In the genomic region with DNA sequence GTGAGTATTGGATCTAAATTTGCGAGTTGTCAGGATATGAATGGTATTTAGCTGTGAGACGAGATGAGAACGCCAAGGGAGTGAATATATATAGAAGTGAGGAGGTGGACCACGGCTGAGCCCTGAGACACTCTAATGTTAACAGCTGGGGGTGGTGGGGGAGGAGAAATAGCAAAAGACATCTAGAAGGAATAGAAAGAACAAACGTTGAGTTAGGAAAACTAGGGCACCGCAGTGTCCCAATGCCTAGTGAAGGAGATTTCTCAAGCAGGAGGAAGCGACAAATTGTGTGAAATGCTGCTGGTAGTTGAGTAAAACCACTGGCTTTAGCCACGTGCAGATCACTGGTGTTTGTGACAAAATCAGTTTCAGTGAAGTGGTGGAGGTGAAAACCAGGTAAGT, we compare ENCODE assay signal across 21 cellular contexts.
"Had no signal": no experiment of that assay in that cellular context is flagged by ENCODE, and none has a peak within 500 bp of the region (broad histone marks: within the 10 kb centered on the region; RNA-seq: fewer than 3 reads in every experiment).

No MANE protein-coding gene starts in this region.

- H3K9me3 ChIP-seq: adrenal gland, esophagus muscularis mucosa, gastroesophageal sphincter, heart right ventricle, left ventricle myocardium inferior, mucosa of descending colon, spleen, thyroid gland had no signal

- DNase-seq: activated CD4-positive, CD25-positive, alpha-beta regulatory T cell treated with anti-CD3 and anti-CD28 coated beads, Interleukin-2, amount 50 U/mL, for 72 hours; activated CD8-positive, alpha-beta memory T cell treated with anti-CD3 and anti-CD28 coated beads for 24 hours; activated CD8-positive, alpha-beta memory T cell treated with anti-CD3 and anti-CD28 coated beads, Interleukin-2, amount 50 U/mL, for 48 hours; activated gamma-delta T cell treated with Interleukin-2 at 50 U/mL for 16 hours; activated T-cell treated with anti-CD3 and anti-CD28 coated beads, Interleukin-2, amount 50 U/mL, for 48 hours; effector memory CD4-positive, alpha-beta T cell; heart right ventricle; kidney glomerular epithelial cell; left ventricle myocardium inferior; mucosa of descending colon; naive thymus-derived CD4-positive, alpha-beta T cell; spleen; stimulated activated CD4-positive, alpha-beta T cell treated with anti-CD3 and anti-CD28 coated beads, Interleukin-4, amount 100 ng/mL, for 4 hours; stimulated activated naive B cell treated with anti-CD40 and anti-IgM and Interleukin-4, amounts not matched to agents 10 μg/mL and 1 μg/mL and 100 μg/mL, for 72 hours; T-cell; T-helper 9 cell; thyroid gland had no signal

- H3K27me3 ChIP-seq: adrenal gland, esophagus muscularis mucosa, gastroesophageal sphincter, heart right ventricle, spleen, thyroid gland had no signal

- H3K4me3 ChIP-seq: adrenal gland, esophagus muscularis mucosa, gastroesophageal sphincter, heart right ventricle, left ventricle myocardium inferior, mucosa of descending colon, spleen, thyroid gland had no signal

- H3K27ac ChIP-seq: adrenal gland, esophagus muscularis mucosa, gastroesophageal sphincter, heart right ventricle, left ventricle myocardium inferior, parathyroid adenoma, thyroid gland had no signal

- H3K36me3 ChIP-seq: adrenal gland, esophagus muscularis mucosa, gastroesophageal sphincter, heart right ventricle, left ventricle myocardium inferior, spleen, thyroid gland had no signal
